ENCODE assay signal across 15 cellular contexts in genomic region chr11:130773436-130773835, GRCh38.
"Had no signal": no experiment of that assay in that cellular context is flagged by ENCODE, and none has a peak within 500 bp of the region (broad histone marks: within the 10 kb centered on the region; RNA-seq: fewer than 3 reads in every experiment).

No MANE protein-coding gene starts in this region.

- H3K4me3 Mint-ChIP-seq: activated CD8-positive, alpha-beta T cell treated with anti-CD3 and anti-CD28 coated beads for 36 hours; activated T-helper 1 cell treated with anti-CD3 and anti-CD28 coated beads, Interleukin-12 subunit alpha, Interleukin-12 subunit beta, Interleukin-2, Interleukin-4 antibody, amounts not matched to agents 30 ng/mL and 10 ng/mL and 1 ng/mL, durations not matched to agents 14 hours and 24 hours and 36 hours; effector memory CD8-positive, alpha-beta T cell; immature natural killer cell had no signal

- ATAC-seq: activated CD8-positive, alpha-beta T cell treated with anti-CD3 and anti-CD28 coated beads for 36 hours; effector memory CD8-positive, alpha-beta T cell; left colon had no signal

- H3K27me3 ChIP-seq: ascending aorta, thyroid gland, vagina had no signal

- H3K27ac Mint-ChIP-seq: activated CD8-positive, alpha-beta T cell treated with anti-CD3 and anti-CD28 coated beads for 36 hours; activated T-helper 1 cell treated with anti-CD3 and anti-CD28 coated beads, Interleukin-12 subunit alpha, Interleukin-12 subunit beta, Interleukin-2, Interleukin-4 antibody, amounts not matched to agents 30 ng/mL and 10 ng/mL and 1 ng/mL, durations not matched to agents 14 hours and 24 hours and 36 hours; effector memory CD8-positive, alpha-beta T cell had no signal

- H3K9me3 ChIP-seq: ascending aorta, thyroid gland, vagina had no signal

- H3K36me3 Mint-ChIP-seq: immature natural killer cell had no signal

- H3K36me3 ChIP-seq: ascending aorta, thyroid gland, vagina had no signal

- H3K4me3 ChIP-seq: ascending aorta, thyroid gland, vagina had no signal

- DNase-seq: activated CD8-positive, alpha-beta memory T cell treated with anti-CD3 and anti-CD28 coated beads, Interleukin-2, amount 50 U/mL, for 4 hours; activated CD8-positive, alpha-beta T cell treated with anti-CD3 and anti-CD28 coated beads for 36 hours; activated naive CD4-positive, alpha-beta T cell; cortex of kidney; effector memory CD8-positive, alpha-beta T cell; glutamatergic neuron; immature natural killer cell; left colon; stimulated activated CD4-positive, alpha-beta T cell treated with anti-CD3 and anti-CD28 coated beads, Interleukin-4, amount 100 ng/mL, for 4 hours; SW 1271; thyroid gland had no signal

- H3K9me3 Mint-ChIP-seq: activated CD8-positive, alpha-beta T cell treated with anti-CD3 and anti-CD28 coated beads for 36 hours; activated T-helper 1 cell treated with anti-CD3 and anti-CD28 coated beads, Interleukin-12 subunit alpha, Interleukin-12 subunit beta, Interleukin-2, Interleukin-4 antibody, amounts not matched to agents 30 ng/mL and 10 ng/mL and 1 ng/mL, durations not matched to agents 14 hours and 24 hours and 36 hours; effector memory CD8-positive, alpha-beta T cell; immature natural killer cell had no signal

- H3K4me1 ChIP-seq: parathyroid adenoma had no signal

- H3K27ac ChIP-seq: parathyroid adenoma, thyroid gland, vagina had no signal
